In genomic region chr22:20752104-20752741, GRCh38 we compare ENCODE assay signal across 20 cellular contexts. TPM values are rescaled to one million over a fixed set of nuclear protein-coding genes. Genes with fewer than 3 reads are reported as not detected.
DNase-seq lines count a peak whose midpoint lies in the region; ATAC-seq and TF ChIP-seq lines count a peak whose summit lies in the region.
"Had no signal": no experiment of that assay in that cellular context is flagged by ENCODE, and none has a peak within 500 bp of the region (broad histone marks: within the 10 kb centered on the region; RNA-seq: fewer than 3 reads in every experiment).

No MANE protein-coding gene starts in this region.

- no peaks in the 10 kb centered on the region for H3K9me3 Mint-ChIP-seq in chondrocyte (ENCODE audit: low read depth)
- H3K9me3 Mint-ChIP-seq: CD4-positive, CD25-positive, alpha-beta regulatory T cell had no signal

- peaks cover 35% of the 10 kb centered on the region for H3K4me1 Mint-ChIP-seq in chondrocyte (ENCODE audit: low read depth)

- no peaks in the 10 kb centered on the region for H3K27me3 ChIP-seq in OCI-LY1 (ENCODE audit: insufficient read depth, low read length)
- no peaks in the 10 kb centered on the region for H3K27me3 ChIP-seq in layer of hippocampus (ENCODE audit: control insufficient read depth, insufficient read depth, low read length)
- H3K27me3 ChIP-seq: BLaER1, SJSA1 had no signal

- no peaks in the 10 kb centered on the region for H4K20me1 ChIP-seq in OCI-LY1 (ENCODE audit: insufficient read depth, low read length)

- H3K9ac ChIP-seq in OCI-LY1 (ENCODE audit: low read length): no peak overlapping the region
- H3K9ac ChIP-seq: BLaER1 had no signal

- H3K27me3 Mint-ChIP-seq in chondrocyte (ENCODE audit: low read depth): no peaks in the 10 kb centered on the region
- H3K27me3 Mint-ChIP-seq: CD4-positive, CD25-positive, alpha-beta regulatory T cell had no signal

- peak overlapping the region; percentile 21 for H3K27ac ChIP-seq in OCI-LY1 (ENCODE audit: low read depth, low read length, poor library complexity, severe bottlenecking)
- H3K27ac ChIP-seq in layer of hippocampus (ENCODE audit: low read depth, low read length): peak overlapping the region; percentile 43
- H3K27ac ChIP-seq in temporal lobe (ENCODE audit: low read depth, low read length): peak overlapping the region; percentile 36
- H3K27ac ChIP-seq: BLaER1, SJSA1 had no signal

- H3K4me3 Mint-ChIP-seq in chondrocyte (ENCODE audit: unreplicated experiment): no peak overlapping the region
- H3K4me3 Mint-ChIP-seq: CD4-positive, CD25-positive, alpha-beta regulatory T cell had no signal

- no peak overlapping the region for H3K27ac Mint-ChIP-seq in chondrocyte (ENCODE audit: unreplicated experiment)

- no peak for ATAC-seq in GM18870 (IDR thresholded peaks at IDR 0.05; ENCODE audit: unreplicated experiment)

- TF ChIP-seq CTCF in OCI-LY1 (IDR thresholded peaks at IDR 0.05; ENCODE audit: low read length): no peak
- no peak for TF ChIP-seq CTCF in choroid plexus epithelial cell (conservative IDR thresholded peaks at IDR 0.05; ENCODE audit: low read depth, low read length)
- TF ChIP-seq CTCF in chondrocyte (IDR thresholded peaks at IDR 0.05): no peak

- no peak overlapping the region for H3K4me2 ChIP-seq in OCI-LY1 (ENCODE audit: low read length)

- no peaks in the 10 kb centered on the region for H3K79me2 ChIP-seq in OCI-LY1 (ENCODE audit: insufficient read depth, low read length)

- H2AFZ ChIP-seq in OCI-LY1 (ENCODE audit: low read length): no peak overlapping the region

- H3K9me2 ChIP-seq in OCI-LY1 (ENCODE audit: low read depth, low read length): no peaks in the 10 kb centered on the region

- no peaks in the 10 kb centered on the region for H3K9me3 ChIP-seq in OCI-LY1 (ENCODE audit: low read length)
- H3K9me3 ChIP-seq: BLaER1, SJSA1 had no signal

- peaks cover 38% of the 10 kb centered on the region for H3K4me1 ChIP-seq in OCI-LY1 (ENCODE audit: insufficient read depth, low read length, severe bottlenecking)

- peak; percentile 23 for DNase-seq in choroid plexus epithelial cell (ENCODE audit: low read depth)
- no peak for DNase-seq in chondrocyte (ENCODE audit: low spot score)
- DNase-seq in NCI-H2171 treated with DMSO at 0.1 percent for 48 hours (lab: John Stamatoyannopoulos, UW): no peak
- DNase-seq: CD4-positive, CD25-positive, alpha-beta regulatory T cell; KG1; MM.1S; NCI-H1048; NCI-H1417; NCI-H1694; NCI-H2029 treated with DMSO at 0.1 percent for 48 hours; NCI-H2227 treated with DMSO at 0.1 percent for 48 hours; NCI-H526 treated with DMSO at 0.1 percent for 48 hours; Right ventricle myocardium superior; RPMI8226 had no signal

- H3K36me3 ChIP-seq in OCI-LY1 (ENCODE audit: insufficient read depth, low read length): peaks cover 48% of the 10 kb centered on the region; the same call in 1 of the 2 replicates

- H3K36me3 Mint-ChIP-seq in chondrocyte (ENCODE audit: low read depth): peaks cover 11% of the 10 kb centered on the region

- no peaks in the 10 kb centered on the region for H3F3A ChIP-seq in OCI-LY1 (ENCODE audit: insufficient read depth, low read length)

- no peak overlapping the region for H3K4me3 ChIP-seq in OCI-LY1 (ENCODE audit: low read depth, low read length, poor library complexity, severe bottlenecking)
- no peak overlapping the region for H3K4me3 ChIP-seq in choroid plexus epithelial cell (ENCODE audit: low read depth, low read length)
- H3K4me3 ChIP-seq: BLaER1, SJSA1 had no signal

RNA-seq across cellular contexts. Expression of gene SERPIND1, which starts 21.7 kb away (rescaled TPM):
- total RNA-seq in temporal lobe (8.6 TPM), chondrocyte (not detected in 3 replicates)
- total RNA-seq: CD4-positive, CD25-positive, alpha-beta regulatory T cell; SJSA1 had no signal
